9 cellular contexts compared by ENCODE assay signal in the genomic region with DNA sequence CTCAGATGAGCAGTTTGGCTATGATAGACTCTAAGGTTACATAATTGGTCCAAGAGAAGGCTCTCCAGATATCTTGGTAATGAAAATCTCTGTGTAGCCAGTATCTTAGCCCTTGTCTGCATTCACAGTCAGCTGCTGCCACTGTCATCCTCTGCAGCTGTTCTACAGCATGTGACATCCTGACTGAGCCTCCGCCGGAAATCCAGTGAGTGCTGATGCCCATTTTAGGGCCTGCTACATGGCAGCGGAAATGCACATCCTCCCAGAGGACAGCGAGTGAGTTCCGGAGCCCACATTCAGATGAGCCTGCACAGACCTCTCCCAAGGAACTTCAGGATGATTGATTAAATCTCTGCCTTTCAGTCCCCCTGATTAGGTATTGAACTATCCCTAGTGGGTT.
DNase-seq lines count a peak whose midpoint lies in the region; ATAC-seq and TF ChIP-seq lines count a peak whose summit lies in the region.
"Had no signal": no experiment of that assay in that cellular context is flagged by ENCODE, and none has a peak within 500 bp of the region (broad histone marks: within the 10 kb centered on the region; RNA-seq: fewer than 3 reads in every experiment).

No MANE protein-coding gene starts in this region.

- intact Hi-C loops in naive thymus-derived CD4-positive, alpha-beta T cell (cut with micrococcal nuclease) = no loop called here

- DNase-seq in caudate nucleus (lab: John Stamatoyannopoulos, UW) (peak in 44 of 61 donors; percentile 1 to 54 (median 14)), brain microvascular endothelial cell (no peak), NCI-H1105 treated with DMSO at 0.1 percent for 48 hours (lab: John Stamatoyannopoulos, UW) (no peak)
- DNase-seq in naive thymus-derived CD4-positive, alpha-beta T cell = peak in 6 of 9 donors; percentile 4 to 23 (median 16)
- DNase-seq: activated T-cell treated with anti-CD3 and anti-CD28 coated beads, Interleukin-2, amount 50 U/mL, for 24 hours; DND-41 had no signal

- no peak overlapping the region for H3K27ac Mint-ChIP-seq in naive thymus-derived CD4-positive, alpha-beta T cell
- H3K27ac Mint-ChIP-seq: activated T-cell treated with anti-CD3 and anti-CD28 coated beads, Interleukin-2, amount 50 U/mL, for 24 hours had no signal

- peak; percentile 98 for ATAC-seq in GM18511 (IDR thresholded peaks at IDR 0.05; ENCODE audit: unreplicated experiment)
- ATAC-seq in HG03103 (IDR thresholded peaks at IDR 0.05; ENCODE audit: low read depth, unreplicated experiment) = peak; percentile 92
- peak; percentile 27 for ATAC-seq in naive thymus-derived CD4-positive, alpha-beta T cell
- no peak for ATAC-seq in HG03159 (IDR thresholded peaks at IDR 0.05; ENCODE audit: unreplicated experiment)

- H3K27ac ChIP-seq in caudate nucleus (ENCODE audit: low read depth, low read length) (no peak overlapping the region), brain microvascular endothelial cell (no peak overlapping the region)
- H3K27ac ChIP-seq in naive thymus-derived CD4-positive, alpha-beta T cell (ENCODE audit: low read depth, low read length) = no peak overlapping the region

- no peak overlapping the region for H3K4me3 ChIP-seq in naive thymus-derived CD4-positive, alpha-beta T cell (ENCODE audit: low read length)
- H3K4me3 ChIP-seq in brain microvascular endothelial cell (ENCODE audit: low read depth, low read length) = no peak overlapping the region

- H3K36me3 Mint-ChIP-seq in naive thymus-derived CD4-positive, alpha-beta T cell = no peaks in the 10 kb centered on the region

- H3K9me3 Mint-ChIP-seq in naive thymus-derived CD4-positive, alpha-beta T cell = peaks cover 0 to 5% (median 0%) of the 10 kb centered on the region in 11 donors
- H3K9me3 Mint-ChIP-seq: activated T-cell treated with anti-CD3 and anti-CD28 coated beads, Interleukin-2, amount 50 U/mL, for 24 hours had no signal

- peaks cover 4 to 28% (median 15%) of the 10 kb centered on the region in 7 donors for H3K4me1 Mint-ChIP-seq in naive thymus-derived CD4-positive, alpha-beta T cell

- H3K36me3 ChIP-seq in naive thymus-derived CD4-positive, alpha-beta T cell (ENCODE audit: control insufficient read depth in 2 of 3, insufficient read depth in 3 of 3, low read length in 3 of 3) = no peaks in the 10 kb centered on the region
- no peaks in the 10 kb centered on the region for H3K36me3 ChIP-seq in brain microvascular endothelial cell (replicated peaks)

- no peaks in the 10 kb centered on the region for H3K27me3 Mint-ChIP-seq in naive thymus-derived CD4-positive, alpha-beta T cell
- H3K27me3 Mint-ChIP-seq: activated T-cell treated with anti-CD3 and anti-CD28 coated beads, Interleukin-2, amount 50 U/mL, for 24 hours had no signal

- H3K27me3 ChIP-seq in naive thymus-derived CD4-positive, alpha-beta T cell (ENCODE audit: control insufficient read depth in 2 of 2, insufficient read depth in 2 of 2, low read length in 2 of 2) = no peaks in the 10 kb centered on the region
- H3K27me3 ChIP-seq in brain microvascular endothelial cell (replicated peaks) = no peaks in the 10 kb centered on the region

- in situ Hi-C loops in brain microvascular endothelial cell (cut with HindIII; ENCODE audit: low pct_ligation_motif_present, low sequenced_read_pairs) = no loop called here

- POLR2A ChIA-PET in naive thymus-derived CD4-positive, alpha-beta T cell (lab: Charles Lee) = no interaction called here

- no peak for TF ChIP-seq CTCF in brain microvascular endothelial cell (IDR thresholded peaks at IDR 0.05; ENCODE audit: low read depth, low read length, missing control alignments)

- H3K4me1 ChIP-seq in naive thymus-derived CD4-positive, alpha-beta T cell (ENCODE audit: control insufficient read depth in 2 of 2, insufficient read depth in 2 of 2, low read length in 2 of 2) = no peaks in the 10 kb centered on the region

- no peaks in the 10 kb centered on the region for H3K9me3 ChIP-seq in naive thymus-derived CD4-positive, alpha-beta T cell (ENCODE audit: control insufficient read depth in 2 of 3, low read length in 3 of 3)

- H3K4me3 Mint-ChIP-seq in naive thymus-derived CD4-positive, alpha-beta T cell = no peak overlapping the region
- H3K4me3 Mint-ChIP-seq: activated T-cell treated with anti-CD3 and anti-CD28 coated beads, Interleukin-2, amount 50 U/mL, for 24 hours had no signal

- CTCF ChIA-PET in naive thymus-derived CD4-positive, alpha-beta T cell (lab: Charles Lee) = interaction anchor here (1.7 kb wide), 1 partner anchor 11 kb away, joined by 3 read pairs; no protein-coding TSS in a partner anchor

Comparison
In these comparisons a context has a peak if more than half of its experiments do, and no peak if none do; other contexts are left out.
1. DNase-seq: peak in caudate nucleus (44 of 61) and naive thymus-derived CD4-positive, alpha-beta T cell (6 of 9); none in brain microvascular endothelial cell (single experiment) and NCI-H1105 treated with DMSO at 0.1 percent for 48 hours (single experiment).